Comparison of ENCODE assay signal across 8 cellular contexts in the genomic region with DNA sequence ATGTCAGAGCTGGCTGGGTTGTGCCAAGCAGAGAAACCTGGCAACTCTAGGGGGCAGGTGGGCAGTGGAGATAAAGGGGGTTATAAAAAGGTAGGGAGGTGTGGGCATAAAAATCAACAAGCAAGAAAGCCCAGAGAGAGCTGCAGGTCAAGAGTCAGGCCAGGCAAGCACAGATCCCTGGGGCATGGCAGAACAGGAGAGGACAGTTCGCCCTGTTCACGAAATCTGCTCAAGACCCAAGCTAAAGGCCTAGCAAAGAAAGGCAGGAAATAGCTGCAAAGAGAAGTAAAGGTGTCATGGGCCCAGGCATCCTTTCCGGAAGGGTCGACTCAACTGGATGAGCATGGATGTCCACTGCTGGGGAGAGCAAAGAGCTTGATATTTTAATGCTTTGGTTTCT. TPM values are rescaled to one million over a fixed set of nuclear protein-coding genes. Genes with fewer than 3 reads are reported as not detected.
DNase-seq lines count a peak whose midpoint lies in the region; ATAC-seq, FAIRE-seq and TF ChIP-seq lines count a peak whose summit lies in the region.

No MANE protein-coding gene starts in this region.

- H3K4me1 ChIP-seq in CD8-positive, alpha-beta memory T cell (ENCODE audit: insufficient read depth, low read length) = peaks cover 47% of the 10 kb centered on the region
- H3K4me1 ChIP-seq in Panc1 (ENCODE audit: control insufficient read depth, insufficient read depth, low read length) = peaks cover 53% of the 10 kb centered on the region

- no TSS peak for BruUV-seq in Panc1 (replicated peaks; lab: Mats Ljungman, UMichigan)

- intact Hi-C loops in Panc1 (cut with micrococcal nuclease; ENCODE audit: unreplicated experiment) = no loop called here

- peak overlapping the region; percentile 87 to 97 (median 93) for H3K4me3 Mint-ChIP-seq in CD8-positive, alpha-beta memory T cell
- peak overlapping the region; percentile 81 for H3K4me3 Mint-ChIP-seq in progenitor cell of endocrine pancreas (ENCODE audit: low read depth)

- peak in 1 of 5 donors; percentile 31 for DNase-seq in CD8-positive, alpha-beta memory T cell
- DNase-seq in Panc1 (ENCODE audit: low read depth, low spot score) (no peak), epithelial cell of proximal tubule (ENCODE audit: low read depth) (no peak), progenitor cell of endocrine pancreas (ENCODE audit: low spot score, unreplicated experiment) (no peak), occipital lobe (lab: John Stamatoyannopoulos, UW) (no peak), amygdala (lab: John Stamatoyannopoulos, UW) (no peak), urothelium cell line (ENCODE audit: low spot score) (no peak)
- DNase-seq in stimulated activated CD4-positive, alpha-beta T cell treated with anti-CD3 and anti-CD28 coated beads, Interleukin-4, amount 100 ng/mL, for 4 hours = no peak

- peaks cover 0 to 20% (median 8%) of the 10 kb centered on the region in 3 donors for H3K36me3 Mint-ChIP-seq in CD8-positive, alpha-beta memory T cell
- peaks cover 7% of the 10 kb centered on the region for H3K36me3 Mint-ChIP-seq in progenitor cell of endocrine pancreas (ENCODE audit: insufficient read depth)

- peaks cover 59 to 71% (median 70%) of the 10 kb centered on the region in 3 donors for H3K4me1 Mint-ChIP-seq in CD8-positive, alpha-beta memory T cell
- H3K4me1 Mint-ChIP-seq in progenitor cell of endocrine pancreas (ENCODE audit: low read depth) = peaks cover 43% of the 10 kb centered on the region

- ATAC-seq in Panc1 = no peak

- H3K9me3 ChIP-seq in CD8-positive, alpha-beta memory T cell (ENCODE audit: low read length) = no peaks in the 10 kb centered on the region
- no peaks in the 10 kb centered on the region for H3K9me3 ChIP-seq in Panc1 (ENCODE audit: control insufficient read depth, insufficient read depth, low read depth, low read length)

- no peaks in the 10 kb centered on the region for H3K27me3 ChIP-seq in CD8-positive, alpha-beta memory T cell (ENCODE audit: insufficient read depth, low read length, poor library complexity, severe bottlenecking)
- no peaks in the 10 kb centered on the region for H3K27me3 ChIP-seq in Panc1 (ENCODE audit: control insufficient read depth, insufficient read depth, low read length)

- H3K9me3 Mint-ChIP-seq in CD8-positive, alpha-beta memory T cell = no peaks in the 10 kb centered on the region
- no peaks in the 10 kb centered on the region for H3K9me3 Mint-ChIP-seq in progenitor cell of endocrine pancreas (ENCODE audit: low read depth)

- no peaks in the 10 kb centered on the region for H3K36me3 ChIP-seq in CD8-positive, alpha-beta memory T cell (ENCODE audit: insufficient read depth, low read length)
- H3K36me3 ChIP-seq in Panc1 (ENCODE audit: control insufficient read depth, insufficient read depth, low read length) = peaks cover 6% of the 10 kb centered on the region

- H3K4me3 ChIP-seq in CD8-positive, alpha-beta memory T cell (ENCODE audit: low read length) = peak overlapping the region; percentile 73
- H3K4me3 ChIP-seq in Panc1 (ENCODE audit: low read depth in 2 of 2, low read length in 2 of 2) (peak overlapping the region; percentile 79 to 96), epithelial cell of proximal tubule (ENCODE audit: low read depth, low read length) (peak overlapping the region; percentile 63)

- no peak for FAIRE-seq in urothelium cell line (lab: Jason Lieb, UNC)

- CTCF ChIA-PET in CD8-positive, alpha-beta memory T cell (lab: Charles Lee) = interaction anchor here (2.3 to 4.6 kb wide), 3 partner anchors 11 to 134 kb away, joined by 7 to 23 read pairs (median 10); no protein-coding TSS in a partner anchor
- CTCF ChIA-PET in Panc1 (lab: Charles Lee) = interaction anchor here (0.7 kb wide), 1 partner anchor 12 kb away, joined by 3 read pairs; no protein-coding TSS in a partner anchor

- in situ Hi-C loops in Panc1 (cut with HindIII; ENCODE audit: low pct_unique_long_range_greater_than_20kb, low sequenced_read_pairs) = no loop called here

- POLR2A ChIA-PET in CD8-positive, alpha-beta memory T cell (lab: Charles Lee) = interaction anchor here (0.6 to 1.0 kb wide), 2 partner anchors 10 to 208 kb away, joined by 3 to 4 read pairs; no protein-coding TSS in a partner anchor
- POLR2A ChIA-PET in Panc1 (lab: Charles Lee) = interaction anchor here (0.7 to 1.2 kb wide), 5 partner anchors 10 to 86 kb away, joined by 3 to 7 read pairs (median 5); no protein-coding TSS in a partner anchor

- H3K27ac ChIP-seq in CD8-positive, alpha-beta memory T cell (ENCODE audit: low read depth, low read length) = peak overlapping the region; percentile 78
- H3K27ac ChIP-seq in Panc1 (ENCODE audit: low read length) = peak overlapping the region; percentile 99

- H3K27ac Mint-ChIP-seq in CD8-positive, alpha-beta memory T cell = peak overlapping the region; percentile 94 to 99 (median 98)
- peak overlapping the region; percentile 99 for H3K27ac Mint-ChIP-seq in progenitor cell of endocrine pancreas

- TF ChIP-seq CTCF in Panc1 (IDR thresholded peaks at IDR 0.05) = no peak
- TF ChIP-seq CTCF in epithelial cell of proximal tubule (conservative IDR thresholded peaks at IDR 0.05; ENCODE audit: low read depth, low read length) = no peak
- no peak for TF ChIP-seq CTCF in progenitor cell of endocrine pancreas (IDR thresholded peaks at IDR 0.05; ENCODE audit: unreplicated experiment)

- no peaks in the 10 kb centered on the region for H3K27me3 Mint-ChIP-seq in CD8-positive, alpha-beta memory T cell
- no peaks in the 10 kb centered on the region for H3K27me3 Mint-ChIP-seq in progenitor cell of endocrine pancreas

RNA-seq across cellular contexts. Expression of a gene that starts 3.4 kb away (rescaled TPM):
- total RNA-seq in CD8-positive, alpha-beta memory T cell = 10 to 100 TPM; 17.7 to 17.8 TPM
- polyA plus RNA-seq in CD8-positive, alpha-beta memory T cell = 15.9 TPM
- total RNA-seq in Panc1 (2021; ENCODE audit: unreplicated experiment) (103 TPM), epithelial cell of proximal tubule (28.8 and 51.5 TPM in 2 replicates), progenitor cell of endocrine pancreas (51.3 and 51.4 TPM in 2 replicates), occipital lobe (29.2 TPM)
- 42.3 TPM for polyA plus RNA-seq in Panc1 (2012; ENCODE audit: insufficient read length)
